13 cellular contexts compared by ENCODE assay signal in the genomic region with DNA sequence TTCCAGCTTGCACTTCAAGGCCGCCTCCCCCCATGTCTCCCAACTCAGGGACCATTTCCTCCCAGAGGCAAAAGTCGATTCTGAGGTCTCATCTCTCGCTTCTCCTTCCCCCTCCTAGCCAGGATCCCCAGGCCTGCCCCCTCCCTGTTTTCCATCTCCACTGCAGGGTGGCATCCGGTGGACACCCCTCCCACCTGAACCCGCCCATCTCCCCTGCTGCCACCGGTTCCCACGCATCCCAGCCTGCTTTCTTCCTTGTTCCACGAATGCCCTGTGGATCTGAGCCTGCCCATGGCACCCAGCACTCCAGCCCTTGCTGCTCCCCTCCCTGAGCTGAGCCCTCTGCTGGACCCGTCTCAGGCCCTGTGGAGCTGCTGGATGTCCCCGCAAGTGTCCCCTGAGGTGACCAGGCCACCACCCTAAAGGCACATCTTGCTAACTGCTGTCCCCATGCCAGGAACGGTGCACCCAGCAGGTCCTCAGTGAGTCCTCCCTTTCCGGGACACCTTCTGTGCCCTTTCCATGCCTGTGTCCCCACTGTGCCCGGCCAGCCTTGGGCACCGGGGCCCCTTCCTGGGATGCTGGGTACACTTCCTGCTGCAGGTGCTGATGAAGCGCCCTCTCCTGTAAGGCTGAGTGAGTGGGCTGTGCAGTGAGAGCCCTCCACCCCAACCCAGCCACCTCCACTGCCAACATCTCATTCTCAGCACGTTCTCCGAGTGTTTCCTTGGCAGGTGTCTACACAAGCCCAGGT. TPM values are rescaled to one million over a fixed set of nuclear protein-coding genes. Genes with fewer than 3 reads are reported as not detected.
DNase-seq lines count a peak whose midpoint lies in the region; ATAC-seq and TF ChIP-seq lines count a peak whose summit lies in the region.
"Had no signal": no experiment of that assay in that cellular context is flagged by ENCODE, and none has a peak within 500 bp of the region (broad histone marks: within the 10 kb centered on the region; RNA-seq: fewer than 3 reads in every experiment).

No MANE protein-coding gene starts in this region.

- no peaks in the 10 kb centered on the region for H3K9me3 Mint-ChIP-seq in activated naive CD4-positive, alpha-beta T cell treated with anti-CD3 and anti-CD28 coated beads, Interleukin-2, amount 50 U/mL, for 24 hours
- no peaks in the 10 kb centered on the region for H3K9me3 Mint-ChIP-seq in activated naive CD4-positive, alpha-beta T cell treated with anti-CD3 and anti-CD28 coated beads, Interleukin-2, amount 10 ng/mL, durations not matched to agents 7 days and 5 days
- no peaks in the 10 kb centered on the region for H3K9me3 Mint-ChIP-seq in stimulated activated naive CD8-positive, alpha-beta T cell treated with anti-CD3 and anti-CD28 coated beads, Interleukin-15, amount 100 ng/mL, for 72 hours

- H3K4me3 Mint-ChIP-seq in activated naive CD4-positive, alpha-beta T cell treated with anti-CD3 and anti-CD28 coated beads, Interleukin-2, amount 50 U/mL, for 24 hours, result peak overlapping the region; percentile 33
- no peak overlapping the region for H3K4me3 Mint-ChIP-seq in activated naive CD4-positive, alpha-beta T cell treated with anti-CD3 and anti-CD28 coated beads, Interleukin-2, amount 10 ng/mL, durations not matched to agents 7 days and 5 days
- H3K4me3 Mint-ChIP-seq in stimulated activated naive CD8-positive, alpha-beta T cell treated with anti-CD3 and anti-CD28 coated beads, Interleukin-15, amount 100 ng/mL, for 72 hours, result peak overlapping the region; percentile 76 to 82

- H3K9ac ChIP-seq in iPS-15b (ENCODE audit: low read depth, low read length), result no peak overlapping the region

- H3K9me3 ChIP-seq in iPS-15b (ENCODE audit: control insufficient read depth, insufficient read depth, low read length) (no peaks in the 10 kb centered on the region), right atrium auricular region (no peaks in the 10 kb centered on the region)

- H3K27me3 ChIP-seq in iPS-15b (ENCODE audit: control insufficient read depth, insufficient read depth, low read length) (peaks cover 37% of the 10 kb centered on the region), right atrium auricular region (peaks cover 7 to 44% of the 10 kb centered on the region in 2 donors)

- no peaks in the 10 kb centered on the region for H3K27me3 Mint-ChIP-seq in activated naive CD4-positive, alpha-beta T cell treated with anti-CD3 and anti-CD28 coated beads, Interleukin-2, amount 50 U/mL, for 24 hours
- H3K27me3 Mint-ChIP-seq in activated naive CD4-positive, alpha-beta T cell treated with anti-CD3 and anti-CD28 coated beads, Interleukin-2, amount 10 ng/mL, durations not matched to agents 7 days and 5 days, result peaks cover 71% of the 10 kb centered on the region
- H3K27me3 Mint-ChIP-seq in stimulated activated naive CD8-positive, alpha-beta T cell treated with anti-CD3 and anti-CD28 coated beads, Interleukin-15, amount 100 ng/mL, for 72 hours, result peaks cover 18% of the 10 kb centered on the region

- H3K4me1 Mint-ChIP-seq in activated naive CD4-positive, alpha-beta T cell treated with anti-CD3 and anti-CD28 coated beads, Interleukin-2, amount 50 U/mL, for 24 hours, result peaks cover 10% of the 10 kb centered on the region
- peaks cover 17% of the 10 kb centered on the region for H3K4me1 Mint-ChIP-seq in activated naive CD4-positive, alpha-beta T cell treated with anti-CD3 and anti-CD28 coated beads, Interleukin-2, amount 10 ng/mL, durations not matched to agents 7 days and 5 days
- peaks cover 51% of the 10 kb centered on the region for H3K4me1 Mint-ChIP-seq in stimulated activated naive CD8-positive, alpha-beta T cell treated with anti-CD3 and anti-CD28 coated beads, Interleukin-15, amount 100 ng/mL, for 72 hours

- H3K4me3 ChIP-seq in iPS-15b (ENCODE audit: low read depth, low read length) (peak overlapping the region; percentile 8), right atrium auricular region (no peak overlapping the region)

- TF ChIP-seq CTCF in right atrium auricular region (IDR thresholded peaks at IDR 0.05) (no peak), GM10266 (IDR thresholded peaks at IDR 0.05; ENCODE audit: control insufficient read depth, insufficient read depth, low read depth, missing control alignments) (no peak)

- no peak overlapping the region for H3K27ac Mint-ChIP-seq in activated naive CD4-positive, alpha-beta T cell treated with anti-CD3 and anti-CD28 coated beads, Interleukin-2, amount 50 U/mL, for 24 hours
- H3K27ac Mint-ChIP-seq in activated naive CD4-positive, alpha-beta T cell treated with anti-CD3 and anti-CD28 coated beads, Interleukin-2, amount 10 ng/mL, durations not matched to agents 7 days and 5 days, result no peak overlapping the region
- H3K27ac Mint-ChIP-seq in stimulated activated naive CD8-positive, alpha-beta T cell treated with anti-CD3 and anti-CD28 coated beads, Interleukin-15, amount 100 ng/mL, for 72 hours, result peak overlapping the region; percentile 90 to 94

- ATAC-seq in stimulated activated naive CD8-positive, alpha-beta T cell treated with anti-CD3 and anti-CD28 coated beads, Interleukin-15, amount 100 ng/mL, for 72 hours, result no peak
- ATAC-seq in HG03469 (IDR thresholded peaks at IDR 0.05; ENCODE audit: unreplicated experiment), result no peak
- ATAC-seq: right cardiac atrium had no signal

- no peak for DNase-seq in activated naive CD4-positive, alpha-beta T cell treated with anti-CD3 and anti-CD28 coated beads, Interleukin-2, amount 10 ng/mL, durations not matched to agents 7 days and 5 days
- peak; percentile 68 for DNase-seq in NCI-H69 (lab: John Stamatoyannopoulos, UW)
- DNase-seq in stimulated activated naive CD8-positive, alpha-beta T cell treated with anti-CD3 and anti-CD28 coated beads, Interleukin-15, amount 100 ng/mL, for 72 hours, result peak in 1 of 2 donors; percentile 8
- no peak for DNase-seq in right atrium auricular region (ENCODE audit: low spot score)
- DNase-seq in GM10266 (ENCODE audit: extremely low spot score), result no peak
- DNase-seq: foreskin fibroblast, NCI-H526 treated with DMSO at 0.1 percent for 48 hours had no signal

- no peak overlapping the region for H3K27ac ChIP-seq in right atrium auricular region

- H3K4me1 ChIP-seq in iPS-15b (ENCODE audit: control insufficient read depth, insufficient read depth, low read length) (no peaks in the 10 kb centered on the region), right atrium auricular region (peaks cover 0 to 19% of the 10 kb centered on the region in 2 donors)

- no peaks in the 10 kb centered on the region for H3K36me3 Mint-ChIP-seq in activated naive CD4-positive, alpha-beta T cell treated with anti-CD3 and anti-CD28 coated beads, Interleukin-2, amount 50 U/mL, for 24 hours
- H3K36me3 Mint-ChIP-seq in activated naive CD4-positive, alpha-beta T cell treated with anti-CD3 and anti-CD28 coated beads, Interleukin-2, amount 10 ng/mL, durations not matched to agents 7 days and 5 days, result no peaks in the 10 kb centered on the region

- CTCF ChIA-PET in activated naive CD4-positive, alpha-beta T cell treated with anti-CD3 and anti-CD28 coated beads, Interleukin-2, amount 10 ng/mL, durations not matched to agents 7 days and 5 days (lab: Charles Lee), result interaction anchor here (0.9 kb wide), 1 partner anchor 19 kb away, joined by 3 read pairs; no protein-coding TSS in a partner anchor

- no peaks in the 10 kb centered on the region for H3K36me3 ChIP-seq in iPS-15b (ENCODE audit: control insufficient read depth, insufficient read depth, low read length)
- no peaks in the 10 kb centered on the region for H3K36me3 ChIP-seq in right atrium auricular region

RNA-seq across cellular contexts. Expression of a gene that starts 0.9 kb away (rescaled TPM):
- total RNA-seq in right atrium auricular region, result not detected
- total RNA-seq: lung microvascular endothelial cell, M059J had no signal

RNA-seq across cellular contexts. Expression of a gene that starts 46.5 kb away (rescaled TPM):
- not detected for total RNA-seq in right atrium auricular region
- total RNA-seq: lung microvascular endothelial cell, M059J, right cardiac atrium had no signal

RNA-seq across cellular contexts. Expression of a gene that starts 51.1 kb away (rescaled TPM):
- total RNA-seq in right atrium auricular region, result 10 to 100 TPM; 64.5 to 66.9 TPM

Comparison
In these comparisons a context has a peak if more than half of its experiments do, and no peak if none do; other contexts are left out.
1. H3K27ac Mint-ChIP-seq: peak in stimulated activated naive CD8-positive, alpha-beta T cell treated with anti-CD3 and anti-CD28 coated beads, Interleukin-15, amount 100 ng/mL, for 72 hours (2 of 2); none in activated naive CD4-positive, alpha-beta T cell treated with anti-CD3 and anti-CD28 coated beads, Interleukin-2, amount 50 U/mL, for 24 hours (single experiment) and activated naive CD4-positive, alpha-beta T cell treated with anti-CD3 and anti-CD28 coated beads, Interleukin-2, amount 10 ng/mL, durations not matched to agents 7 days and 5 days (single experiment).